21 cellular contexts compared by ENCODE assay signal in genomic region chr2:241953324-241953851, GRCh38.
DNase-seq lines count a peak whose midpoint lies in the region; ATAC-seq, FAIRE-seq and TF ChIP-seq lines count a peak whose summit lies in the region.
"Had no signal": no experiment of that assay in that cellular context is flagged by ENCODE, and none has a peak within 500 bp of the region (broad histone marks: within the 10 kb centered on the region; RNA-seq: fewer than 3 reads in every experiment).

No MANE protein-coding gene starts in this region.

- H2AFZ ChIP-seq in HepG2 (ENCODE audit: low read length) (no peak overlapping the region), neuronal stem cell (ENCODE audit: low read length) (no peak overlapping the region)
- H2AFZ ChIP-seq: GM23248 had no signal

- peaks cover 0 to 22% (median 0%) of the 10 kb centered on the region in 9 donors for H3K27me3 ChIP-seq in heart left ventricle
- peaks cover 10 to 82% of the 10 kb centered on the region in 2 experiments for H3K27me3 ChIP-seq in HepG2 (ENCODE audit: control insufficient read depth in 1 of 2, insufficient read depth in 2 of 2, low read length in 2 of 2)
- H3K27me3 ChIP-seq in neuronal stem cell (ENCODE audit: control insufficient read depth in 3 of 3, insufficient read depth in 3 of 3, low read depth in 1 of 3, low read length in 3 of 3): peaks cover 0 to 1% (median 0%) of the 10 kb centered on the region in 3 experiments
- H3K27me3 ChIP-seq in sigmoid colon: peaks cover 0 to 19% (median 0%) of the 10 kb centered on the region in 3 donors

- H3K4me2 ChIP-seq in HepG2 (ENCODE audit: low read depth, low read length) (no peak overlapping the region), neuronal stem cell (ENCODE audit: insufficient read depth, low read length, poor library complexity, severe bottlenecking) (no peak overlapping the region)

- peak overlapping the region; percentile 45 for H3K18ac ChIP-seq in neuronal stem cell (ENCODE audit: low read length)

- no peak overlapping the region for H2BK12ac ChIP-seq in neuronal stem cell (ENCODE audit: low read length)

- H4K91ac ChIP-seq in neuronal stem cell (ENCODE audit: low read depth, low read length, poor library complexity): no peak overlapping the region

- H3K9me3 ChIP-seq in heart left ventricle: no peaks in the 10 kb centered on the region
- no peaks in the 10 kb centered on the region for H3K9me3 ChIP-seq in HepG2 (ENCODE audit: low read length)
- peaks cover 0 to 4% of the 10 kb centered on the region in 2 donors for H3K9me3 ChIP-seq in neuronal stem cell (replicated peaks in 1 of 2; ENCODE audit: control insufficient read depth in 2 of 2, insufficient read depth in 1 of 2, low read depth in 1 of 2, low read length in 2 of 2)
- no peaks in the 10 kb centered on the region for H3K9me3 ChIP-seq in sigmoid colon

- H2BK5ac ChIP-seq in neuronal stem cell (ENCODE audit: low read length): no peak overlapping the region

- DNase-seq in cardiac septum (ENCODE audit: low spot score) (peak; percentile 69), heart left ventricle (no peak), HepG2 (ENCODE audit: low spot score) (no peak), neuronal stem cell (ENCODE audit: low spot score) (no peak), sigmoid colon (peak; percentile 58), hypothalamus (lab: John Stamatoyannopoulos, UW) (no peak)
- no peak for DNase-seq in activated CD4-positive, alpha-beta T cell treated with anti-CD3 and anti-CD28 coated beads, Interleukin-2, amount 50 U/mL, for 4 hours
- DNase-seq: C1 segment of cervical spinal cord; Calu3; CD4-positive, alpha-beta memory T cell; COR-L47; DMS53; DMS79 treated with DMSO at 0.1 percent for 48 hours; GF-D8; GM23248; H9 had no signal

- H3K36me3 ChIP-seq in heart left ventricle (no peaks in the 10 kb centered on the region), HepG2 (replicated peaks in 1 of 2; ENCODE audit: control insufficient read depth in 1 of 2, insufficient read depth in 2 of 2, low read length in 2 of 2) (no peaks in the 10 kb centered on the region), neuronal stem cell (replicated peaks in 1 of 2; ENCODE audit: control insufficient read depth in 2 of 2, insufficient read depth in 2 of 2, low read length in 2 of 2) (no peaks in the 10 kb centered on the region), sigmoid colon (no peaks in the 10 kb centered on the region)

- no peak for TF ChIP-seq EP300 in HepG2 (IDR thresholded peaks at IDR 0.05; ENCODE audit: low read depth in 2 of 2, low read length in 2 of 2)
- no peak for TF ChIP-seq EP300 in HepG2 (CRISPR knock-in tag; IDR thresholded peaks at IDR 0.05; ENCODE audit: borderline replicate concordance)
- TF ChIP-seq EP300 in sigmoid colon (IDR thresholded peaks at IDR 0.05): no peak

- TF ChIP-seq POLR2A in heart left ventricle (IDR thresholded peaks at IDR 0.05) (no peak), HepG2 (IDR thresholded peaks at IDR 0.05; ENCODE audit: insufficient read depth in 1 of 2, low read depth in 2 of 2, low read length in 2 of 2) (no peak), sigmoid colon (IDR thresholded peaks at IDR 0.05) (no peak)

- in situ Hi-C loops in HepG2 (cut with HindIII; ENCODE audit: extremely low pct_ligation_motif_present, low pct_unique_long_range_greater_than_20kb): no loop called here

- TF ChIP-seq CTCF in heart left ventricle (IDR thresholded peaks at IDR 0.05) (no peak), HepG2 (CRISPR knock-in tag; IDR thresholded peaks at IDR 0.05) (no peak), sigmoid colon (IDR thresholded peaks at IDR 0.05) (no peak)

- WGBS in heart left ventricle, 4 donors: 91 to 95% (median 93%) methylated on average over 22 to 28 of the region's 28 CpGs
- WGBS in HepG2 (ENCODE audit: low lambda C conversion rate): 56% methylated on average over 15 of the region's 28 CpGs
- no CpG with 5 or more reads among the region's 28 CpGs for WGBS in neuronal stem cell (ENCODE audit: extremely low coverage in 2 of 2, insufficient read length in 2 of 2, insufficient replicate concordance in 1 of 2), 2 donors
- 94 to 95% methylated on average over 28 of the region's 28 CpGs for WGBS in sigmoid colon, 2 donors

- H3K4me3 ChIP-seq in heart left ventricle: no peak overlapping the region
- H3K4me3 ChIP-seq in HepG2 (replicated peaks in 1 of 3; ENCODE audit: insufficient read depth in 1 of 3, low read depth in 2 of 3, low read length in 3 of 3): no peak overlapping the region
- no peak overlapping the region for H3K4me3 ChIP-seq in neuronal stem cell (ENCODE audit: low read length in 2 of 2)
- no peak overlapping the region for H3K4me3 ChIP-seq in sigmoid colon
- H3K4me3 ChIP-seq: GM23248 had no signal

- H3K4me1 ChIP-seq in heart left ventricle (peaks cover 0 to 8% (median 0%) of the 10 kb centered on the region in 12 donors), HepG2 (ENCODE audit: insufficient read depth, low read length) (peaks cover 11% of the 10 kb centered on the region), neuronal stem cell (ENCODE audit: control insufficient read depth in 2 of 2, insufficient read depth in 1 of 2, low read depth in 1 of 2, low read length in 2 of 2) (peaks cover 0 to 5% of the 10 kb centered on the region in 2 donors), sigmoid colon (peaks cover 0 to 9% (median 4%) of the 10 kb centered on the region in 4 donors)

- H3K4ac ChIP-seq in neuronal stem cell (ENCODE audit: low read length): no peak overlapping the region

- intact Hi-C loops in cardiac septum (cut with DNase I) (no loop called here), heart left ventricle (cut with DNase I) (no loop called here), HepG2 (cut with micrococcal nuclease; ENCODE audit: unreplicated experiment) (no loop called here), sigmoid colon (cut with DNase I) (no loop called here)

- no peak for TF ChIP-seq RAD21 in HepG2 (CRISPR knock-in tag; IDR thresholded peaks at IDR 0.05)

- H2BK15ac ChIP-seq in neuronal stem cell (ENCODE audit: low read length): peak overlapping the region; percentile 31

- BruUV-seq in HepG2 (replicated peaks; lab: Mats Ljungman, UMichigan): no TSS peak

- no peak for FAIRE-seq in HepG2 (lab: Jason Lieb, UNC)
- FAIRE-seq: GM12891, GM18507, H1 had no signal

- peak overlapping the region; percentile 50 for H2AK5ac ChIP-seq in neuronal stem cell (ENCODE audit: low read depth, low read length)

- no peak overlapping the region for H3K27ac ChIP-seq in heart left ventricle
- H3K27ac ChIP-seq in HepG2 (ENCODE audit: extremely low read length, insufficient read depth, low read length): no peak overlapping the region
- no peak overlapping the region for H3K27ac ChIP-seq in neuronal stem cell (replicated peaks; ENCODE audit: low read length)
- H3K27ac ChIP-seq in sigmoid colon: no peak overlapping the region
- H3K27ac ChIP-seq: GM23248 had no signal

- H3K9ac ChIP-seq in HepG2 (ENCODE audit: insufficient read depth, low read depth, low read length) (no peak overlapping the region), neuronal stem cell (ENCODE audit: low read depth, low read length, poor library complexity) (peak overlapping the region; percentile 15)
- H3K9ac ChIP-seq: GM23248 had no signal

- no peak overlapping the region for H4K8ac ChIP-seq in neuronal stem cell (ENCODE audit: low read depth, low read length)

- peaks cover 6% of the 10 kb centered on the region for H3K79me1 ChIP-seq in neuronal stem cell (ENCODE audit: low read depth, low read length)

- H3K23ac ChIP-seq in neuronal stem cell (ENCODE audit: low read depth, low read length, poor library complexity): no peak overlapping the region

- H3K79me2 ChIP-seq in HepG2 (ENCODE audit: insufficient read depth, low read length): no peaks in the 10 kb centered on the region

- no peak overlapping the region for H2BK120ac ChIP-seq in neuronal stem cell (ENCODE audit: low read depth, low read length)

- H3K14ac ChIP-seq in neuronal stem cell (ENCODE audit: low read length): no peak overlapping the region

- ATAC-seq in heart left ventricle (no peak), HepG2 (no peak), HG03097 (IDR thresholded peaks at IDR 0.05; ENCODE audit: low FRiP score, unreplicated experiment) (no peak)
- ATAC-seq: HCT116 had no signal

- POLR2A ChIA-PET in HepG2 (lab: Yijun Ruan, JAX): no interaction called here

- H4K20me1 ChIP-seq in HepG2 (ENCODE audit: insufficient read depth, low read length): no peaks in the 10 kb centered on the region

- CTCF ChIA-PET in HepG2 (lab: Yijun Ruan, JAX; ENCODE audit: low intra/inter-chr PET ratio, low total read pairs): no interaction called here

TF ChIP-seq in HepG2, 621 proteins besides CTCF, POLR2A, EP300 and RAD21:
- peak; percentile 39 for TF ChIP-seq HNRNPK (IDR thresholded peaks at IDR 0.05; ENCODE audit: low read depth, low read length, poor library complexity, severe bottlenecking)
- TF ChIP-seq NFKB2 (CRISPR knock-in tag; IDR thresholded peaks at IDR 0.05; ENCODE audit: borderline replicate concordance): no peak
- no peak for TF ChIP-seq EHMT2 (IDR thresholded peaks at IDR 0.05; ENCODE audit: borderline replicate concordance, low read depth, low read length)

Comparison
In these comparisons a context has a peak if more than half of its experiments do, and no peak if none do; other contexts are left out.
1. DNase-seq: peak in cardiac septum (single experiment) and sigmoid colon (single experiment); none in heart left ventricle (0 of 5), HepG2 (single experiment), neuronal stem cell (single experiment), hypothalamus (0 of 51) and activated CD4-positive, alpha-beta T cell treated with anti-CD3 and anti-CD28 coated beads, Interleukin-2, amount 50 U/mL, for 4 hours (0 of 2).